In genomic region chr5:170444181-170444580, GRCh38 we compare ENCODE assay signal across 21 cellular contexts. TPM values are rescaled to one million over a fixed set of nuclear protein-coding genes. Genes with fewer than 3 reads are reported as not detected.
DNase-seq lines count a peak whose midpoint lies in the region; TF ChIP-seq lines count a peak whose summit lies in the region.
"Had no signal": no experiment of that assay in that cellular context is flagged by ENCODE, and none has a peak within 500 bp of the region (broad histone marks: within the 10 kb centered on the region; RNA-seq: fewer than 3 reads in every experiment).

No MANE protein-coding gene starts in this region.

- H3K9me3 Mint-ChIP-seq in osteocyte (ENCODE audit: unreplicated experiment), result peaks cover 5% of the 10 kb centered on the region

- no peaks in the 10 kb centered on the region for H3K27me3 ChIP-seq in esophagus muscularis mucosa
- H3K27me3 ChIP-seq: BLaER1 had no signal

- H3K4me3 ChIP-seq in esophagus muscularis mucosa, result no peak overlapping the region
- H3K4me3 ChIP-seq: A549, BLaER1, GM23248, HAP-1 had no signal

- TF ChIP-seq EP300 in esophagus muscularis mucosa (IDR thresholded peaks at IDR 0.05), result no peak

- no peak for TF ChIP-seq POLR2A in esophagus muscularis mucosa (IDR thresholded peaks at IDR 0.05; ENCODE audit: low read depth)

- intact Hi-C loops in esophagus muscularis mucosa (cut with DNase I), result no loop called here

- no peaks in the 10 kb centered on the region for H3K27me3 Mint-ChIP-seq in osteocyte (ENCODE audit: unreplicated experiment)
- H3K27me3 Mint-ChIP-seq: CD4-positive, alpha-beta memory T cell had no signal

- no peaks in the 10 kb centered on the region for H3K4me1 Mint-ChIP-seq in osteocyte (ENCODE audit: unreplicated experiment)

- 90% methylated on average over 7 of the region's 7 CpGs for WGBS in esophagus muscularis mucosa

- H3K36me3 ChIP-seq in esophagus muscularis mucosa, result no peaks in the 10 kb centered on the region
- H3K36me3 ChIP-seq: BLaER1, HAP-1 had no signal

- TF ChIP-seq CTCF in esophagus muscularis mucosa (IDR thresholded peaks at IDR 0.05) (no peak), osteocyte (IDR thresholded peaks at IDR 0.05) (no peak)

- no peak overlapping the region for H3K27ac Mint-ChIP-seq in osteocyte (ENCODE audit: unreplicated experiment)
- H3K27ac Mint-ChIP-seq: CD14-positive monocyte; CD4-positive, alpha-beta memory T cell had no signal

- no peak overlapping the region for H3K4me3 Mint-ChIP-seq in osteocyte (ENCODE audit: unreplicated experiment)
- H3K4me3 Mint-ChIP-seq: CD14-positive monocyte; CD4-positive, alpha-beta memory T cell had no signal

- DNase-seq in NCI-H82 (lab: John Stamatoyannopoulos, UW) (peak; percentile 39), NCI-H82 treated with DMSO at 0.1 percent for 48 hours (lab: John Stamatoyannopoulos, UW; ENCODE audit: unreplicated experiment) (no peak), esophagus muscularis mucosa (ENCODE audit: extremely low spot score) (peak; percentile 79), osteocyte (ENCODE audit: extremely low spot score, unreplicated experiment) (peak; percentile 54), NCI-H2227 treated with DMSO at 0.1 percent for 48 hours (lab: John Stamatoyannopoulos, UW) (no peak), LoVo (ENCODE audit: low spot score) (no peak), NCI-H2171 (lab: John Stamatoyannopoulos, UW) (no peak)
- DNase-seq: AML-193; CD4-positive, alpha-beta memory T cell; DMS153; DMS79; GDM1; GM23248 had no signal

- peaks cover 3% of the 10 kb centered on the region for H3K36me3 Mint-ChIP-seq in osteocyte (ENCODE audit: unreplicated experiment)
- H3K36me3 Mint-ChIP-seq: CD14-positive monocyte; CD4-positive, alpha-beta memory T cell had no signal

- peaks cover 0 to 10% (median 5%) of the 10 kb centered on the region in 4 donors for H3K9me3 ChIP-seq in esophagus muscularis mucosa
- H3K9me3 ChIP-seq: HAP-1 had no signal

- no peak overlapping the region for H3K27ac ChIP-seq in esophagus muscularis mucosa (replicated peaks in 1 of 4)
- H3K27ac ChIP-seq: 22Rv1, A549, BLaER1, GM23248, HL-60 had no signal

- no peaks in the 10 kb centered on the region for H3K4me1 ChIP-seq in esophagus muscularis mucosa
- H3K4me1 ChIP-seq: A549, HAP-1 had no signal

RNA-seq across cellular contexts. Expression of gene KCNMB1, which starts 55.0 kb away (rescaled TPM):
- total RNA-seq in esophagus muscularis mucosa, result 10 to 100 TPM; 45.6 to 83.0 (median 78.8) TPM
- 3.3 and 3.5 TPM in 2 replicates for total RNA-seq in osteocyte
- total RNA-seq: CD4-positive, alpha-beta memory T cell; GM23248; H4; HT1080 had no signal

RNA-seq across cellular contexts. Expression of gene KCNIP1, which starts 59.6 kb away (rescaled TPM):
- 1 to 10 TPM in 1 of 4 donors, under 1 TPM in 1, not detected in 2; 0.97 to 1.7 TPM for total RNA-seq in esophagus muscularis mucosa
- 12.6 and 13.3 TPM in 2 replicates for total RNA-seq in osteocyte
- total RNA-seq: CD4-positive, alpha-beta memory T cell; GM23248; H4; HT1080 had no signal

Comparison
In these comparisons a context has a peak if more than half of its experiments do, and no peak if none do; other contexts are left out.
1. DNase-seq: peak in NCI-H82 (single experiment), esophagus muscularis mucosa (single experiment) and osteocyte (single experiment); none in NCI-H82 treated with DMSO at 0.1 percent for 48 hours (single experiment), NCI-H2227 treated with DMSO at 0.1 percent for 48 hours (single experiment), LoVo (single experiment) and NCI-H2171 (single experiment).
2. RNA of gene KCNMB1, which starts 55.0 kb away (total RNA-seq): 45.6 to 83.0 TPM in esophagus muscularis mucosa; 3.3 to 3.5 TPM in osteocyte; every median in the first group is over 10 times any median in the second.